In genomic region chr11:123251656-123252344, GRCh38 we compare ENCODE assay signal across 16 cellular contexts. TPM values are rescaled to one million over a fixed set of nuclear protein-coding genes. Genes with fewer than 3 reads are reported as not detected.
DNase-seq lines count a peak whose midpoint lies in the region; ATAC-seq and TF ChIP-seq lines count a peak whose summit lies in the region.
"Had no signal": no experiment of that assay in that cellular context is flagged by ENCODE, and none has a peak within 500 bp of the region (broad histone marks: within the 10 kb centered on the region; RNA-seq: fewer than 3 reads in every experiment).

No MANE protein-coding gene starts in this region.

- H3K9ac ChIP-seq in colonic mucosa (ENCODE audit: low read depth in 2 of 2, low read length in 2 of 2) = no peak overlapping the region
- H3K9ac ChIP-seq: KMS-11 had no signal

- WGBS in spleen, 5 donors = 63 to 84% (median 73%) methylated on average over 7 of the region's 7 CpGs

- H3K4me3 Mint-ChIP-seq in naive thymus-derived CD4-positive, alpha-beta T cell = no peak overlapping the region
- H3K4me3 Mint-ChIP-seq in effector memory CD8-positive, alpha-beta T cell = no peak overlapping the region

- POLR2A ChIA-PET in naive thymus-derived CD4-positive, alpha-beta T cell (lab: Charles Lee) = interaction anchor here (0.6 kb wide), 1 partner anchor 30 kb away, joined by 3 read pairs; no protein-coding TSS in a partner anchor

- no peak for ATAC-seq in naive thymus-derived CD4-positive, alpha-beta T cell
- ATAC-seq in effector memory CD8-positive, alpha-beta T cell (replicated peaks) = no peak
- no peak for ATAC-seq in HG03469 (IDR thresholded peaks at IDR 0.05; ENCODE audit: unreplicated experiment)

- H3K27ac Mint-ChIP-seq in naive thymus-derived CD4-positive, alpha-beta T cell = no peak overlapping the region
- H3K27ac Mint-ChIP-seq in effector memory CD8-positive, alpha-beta T cell = no peak overlapping the region

- CTCF ChIA-PET in naive thymus-derived CD4-positive, alpha-beta T cell (lab: Charles Lee) = interaction anchor here (1.1 kb wide), 1 partner anchor 9 kb away, joined by 4 read pairs; no protein-coding TSS in a partner anchor

- no peaks in the 10 kb centered on the region for H3K36me3 ChIP-seq in colonic mucosa
- no peaks in the 10 kb centered on the region for H3K36me3 ChIP-seq in spleen
- H3K36me3 ChIP-seq in naive thymus-derived CD4-positive, alpha-beta T cell (ENCODE audit: control insufficient read depth in 2 of 3, insufficient read depth in 3 of 3, low read length in 3 of 3) = no peaks in the 10 kb centered on the region
- H3K36me3 ChIP-seq: prostate gland had no signal

- H3K27me3 ChIP-seq in colonic mucosa (no peaks in the 10 kb centered on the region), spleen (replicated peaks in 1 of 7) (peaks cover 0 to 6% (median 0%) of the 10 kb centered on the region in 7 donors)
- no peaks in the 10 kb centered on the region for H3K27me3 ChIP-seq in naive thymus-derived CD4-positive, alpha-beta T cell (ENCODE audit: control insufficient read depth in 2 of 2, insufficient read depth in 2 of 2, low read length in 2 of 2)

- H3K9me3 ChIP-seq in colonic mucosa = no peaks in the 10 kb centered on the region
- H3K9me3 ChIP-seq in spleen = no peaks in the 10 kb centered on the region
- H3K9me3 ChIP-seq in naive thymus-derived CD4-positive, alpha-beta T cell (ENCODE audit: control insufficient read depth in 2 of 3, low read length in 3 of 3) = no peaks in the 10 kb centered on the region
- H3K9me3 ChIP-seq: prostate gland had no signal

- H3K4me1 ChIP-seq in colonic mucosa = no peaks in the 10 kb centered on the region
- H3K4me1 ChIP-seq in spleen = peaks cover 0 to 10% (median 7%) of the 10 kb centered on the region in 6 donors
- H3K4me1 ChIP-seq in naive thymus-derived CD4-positive, alpha-beta T cell (ENCODE audit: control insufficient read depth in 2 of 2, insufficient read depth in 2 of 2, low read length in 2 of 2) = no peaks in the 10 kb centered on the region
- H3K4me1 ChIP-seq: prostate gland had no signal

- H3K27me3 Mint-ChIP-seq in naive thymus-derived CD4-positive, alpha-beta T cell = peaks cover 5 to 63% (median 13%) of the 10 kb centered on the region in 5 donors
- H3K27me3 Mint-ChIP-seq in effector memory CD8-positive, alpha-beta T cell = peaks cover 44 to 67% of the 10 kb centered on the region in 2 donors

- peaks cover 0 to 6% (median 0%) of the 10 kb centered on the region in 11 donors for H3K9me3 Mint-ChIP-seq in naive thymus-derived CD4-positive, alpha-beta T cell
- no peaks in the 10 kb centered on the region for H3K9me3 Mint-ChIP-seq in effector memory CD8-positive, alpha-beta T cell

- H3K27ac ChIP-seq in colonic mucosa = no peak overlapping the region
- H3K27ac ChIP-seq in spleen = peak overlapping the region in 5 of 8 donors; percentile 18 to 44 (median 38)
- no peak overlapping the region for H3K27ac ChIP-seq in naive thymus-derived CD4-positive, alpha-beta T cell (ENCODE audit: low read depth, low read length)
- H3K27ac ChIP-seq: KMS-11, prostate gland had no signal

- no peaks in the 10 kb centered on the region for H3K36me3 Mint-ChIP-seq in naive thymus-derived CD4-positive, alpha-beta T cell
- H3K36me3 Mint-ChIP-seq in effector memory CD8-positive, alpha-beta T cell (ENCODE audit: insufficient read depth) = peaks cover 2% of the 10 kb centered on the region

- H3K4me1 Mint-ChIP-seq in naive thymus-derived CD4-positive, alpha-beta T cell = peaks cover 0 to 7% (median 5%) of the 10 kb centered on the region in 7 donors
- H3K4me1 Mint-ChIP-seq in effector memory CD8-positive, alpha-beta T cell (ENCODE audit: low read depth in 2 of 2) = peaks cover 0 to 4% of the 10 kb centered on the region in 2 donors

- TF ChIP-seq CTCF in colonic mucosa (IDR thresholded peaks at IDR 0.05) (no peak), spleen (IDR thresholded peaks at IDR 0.05 in 8 of 11, conservative IDR thresholded peaks at IDR 0.05 in 3 of 11) (no peak)

- H3K4me3 ChIP-seq in colonic mucosa (no peak overlapping the region), spleen (no peak overlapping the region)
- H3K4me3 ChIP-seq in naive thymus-derived CD4-positive, alpha-beta T cell (ENCODE audit: low read length) = no peak overlapping the region
- H3K4me3 ChIP-seq: prostate gland had no signal

- intact Hi-C loops in colonic mucosa (cut with DNase I) = no loop called here
- intact Hi-C loops in spleen (cut with DNase I; ENCODE audit: low total_unique reads) = no loop called here
- intact Hi-C loops in naive thymus-derived CD4-positive, alpha-beta T cell (cut with micrococcal nuclease) = no loop called here

- peak; percentile 39 for DNase-seq in HCEC 1CT
- peak; percentile 48 for DNase-seq in colonic mucosa
- DNase-seq in iris pigment epithelial cell (ENCODE audit: low read depth) = peak; percentile 44
- DNase-seq in spleen = no peak
- DNase-seq in naive thymus-derived CD4-positive, alpha-beta T cell = no peak
- DNase-seq in effector memory CD8-positive, alpha-beta T cell = no peak
- no peak for DNase-seq in NCI-H1436 (lab: John Stamatoyannopoulos, UW)
- DNase-seq: activated CD4-positive, alpha-beta T cell treated with anti-CD3 and anti-CD28 coated beads, Interleukin-2, amount 50 U/mL, for 48 hours; NCI-H1930; NCI-H69; RPMI8226; stimulated activated CD4-positive, alpha-beta T cell treated with anti-CD3 and anti-CD28 coated beads, Interleukin-2, amount 100 ng/mL, for 24 hours; T1000 had no signal

- no peak for TF ChIP-seq POLR2A in spleen (IDR thresholded peaks at IDR 0.05)

RNA-seq across cellular contexts. Expression of gene CLMP, which starts 56.8 kb away (rescaled TPM):
- 10 to 100 TPM in 1 of 2 donors, 1 to 10 TPM in 1; 3.3 to 13.2 TPM for total RNA-seq in colonic mucosa
- 10 to 100 TPM in 6 of 7 donors, 1 to 10 TPM in 1; 8.5 to 36.5 (median 21.1) TPM for total RNA-seq in spleen
- 1 to 10 TPM; 3.1 to 4.1 (median 3.6) TPM for polyA plus RNA-seq in spleen
- total RNA-seq in naive thymus-derived CD4-positive, alpha-beta T cell = under 1 TPM; 0.20 to 0.60 (median 0.43) TPM
- polyA plus RNA-seq in naive thymus-derived CD4-positive, alpha-beta T cell = under 1 TPM; 0.08 to 0.20 TPM

Comparison
In these comparisons a context has a peak if more than half of its experiments do, and no peak if none do; other contexts are left out.
1. DNase-seq: peak in HCEC 1CT (single experiment), colonic mucosa (single experiment) and iris pigment epithelial cell (single experiment); none in spleen (single experiment), naive thymus-derived CD4-positive, alpha-beta T cell (0 of 9), effector memory CD8-positive, alpha-beta T cell (0 of 3) and NCI-H1436 (single experiment).
2. H3K27ac ChIP-seq: peak in spleen (5 of 8); none in colonic mucosa (single experiment) and naive thymus-derived CD4-positive, alpha-beta T cell (single experiment).